8 cellular contexts compared by ENCODE assay signal in genomic region chr5:178249191-178249989, GRCh38. TPM values are rescaled to one million over a fixed set of nuclear protein-coding genes. Genes with fewer than 3 reads are reported as not detected.
DNase-seq lines count a peak whose midpoint lies in the region; ATAC-seq and TF ChIP-seq lines count a peak whose summit lies in the region.

No MANE protein-coding gene starts in this region.

- peaks cover 8% of the 10 kb centered on the region for H3K4me1 Mint-ChIP-seq in HFFc6 (ENCODE audit: low read depth)
- H3K4me1 Mint-ChIP-seq in activated T-helper 17 cell treated with anti-CD3 and anti-CD28 coated beads, Interleukin-2, amount 50 U/mL, for 72 hours, result peaks cover 6% of the 10 kb centered on the region
- peaks cover 38% of the 10 kb centered on the region in 2 donors for H3K4me1 Mint-ChIP-seq in immature natural killer cell

- H3K27me3 Mint-ChIP-seq in HFFc6 (ENCODE audit: insufficient read depth), result peaks cover 7% of the 10 kb centered on the region
- H3K27me3 Mint-ChIP-seq in activated T-helper 17 cell treated with anti-CD3 and anti-CD28 coated beads, Interleukin-2, amount 50 U/mL, for 72 hours, result no peaks in the 10 kb centered on the region
- H3K27me3 Mint-ChIP-seq in immature natural killer cell (ENCODE audit: low read depth in 3 of 3), result peaks cover 7 to 14% (median 8%) of the 10 kb centered on the region in 3 donors

- no peaks in the 10 kb centered on the region for H3K36me3 Mint-ChIP-seq in HFFc6 (ENCODE audit: low read depth)
- H3K36me3 Mint-ChIP-seq in activated T-helper 17 cell treated with anti-CD3 and anti-CD28 coated beads, Interleukin-2, amount 50 U/mL, for 72 hours (ENCODE audit: low read depth), result no peaks in the 10 kb centered on the region
- no peaks in the 10 kb centered on the region for H3K36me3 Mint-ChIP-seq in immature natural killer cell

- H3K27ac Mint-ChIP-seq in HFFc6 (no peak overlapping the region), immature natural killer cell (peak overlapping the region; percentile 78 to 97 (median 92))
- H3K27ac Mint-ChIP-seq in activated T-helper 17 cell treated with anti-CD3 and anti-CD28 coated beads, Interleukin-2, amount 50 U/mL, for 72 hours, result peak overlapping the region; percentile 74

- H3K9me3 Mint-ChIP-seq in HFFc6, result no peaks in the 10 kb centered on the region
- H3K9me3 Mint-ChIP-seq in activated T-helper 17 cell treated with anti-CD3 and anti-CD28 coated beads, Interleukin-2, amount 50 U/mL, for 72 hours, result no peaks in the 10 kb centered on the region
- H3K9me3 Mint-ChIP-seq in immature natural killer cell, result peaks cover 0 to 4% (median 0%) of the 10 kb centered on the region in 6 donors

- H3K4me3 Mint-ChIP-seq in HFFc6 (no peak overlapping the region), immature natural killer cell (peak overlapping the region; percentile 64 to 89 (median 78))
- H3K4me3 Mint-ChIP-seq in activated T-helper 17 cell treated with anti-CD3 and anti-CD28 coated beads, Interleukin-2, amount 50 U/mL, for 72 hours, result peak overlapping the region; percentile 42

- DNase-seq in AG20443 (ENCODE audit: low spot score) (peak; percentile 80), HFFc6 (peak; percentile 73), immature natural killer cell (peak; percentile 62 to 77 (median 72)), GM10266 (ENCODE audit: extremely low spot score) (no peak)
- DNase-seq in effector CD8-positive, alpha-beta T cell (lab: John Stamatoyannopoulos, UW), result no peak

- peak; percentile 91 for ATAC-seq in activated T-helper 17 cell treated with anti-CD3 and anti-CD28 coated beads, Interleukin-2, amount 50 U/mL, for 72 hours (replicated peaks)
- no peak for ATAC-seq in HG02623 (IDR thresholded peaks at IDR 0.05; ENCODE audit: unreplicated experiment)
- ATAC-seq in GM19467 (IDR thresholded peaks at IDR 0.05; ENCODE audit: unreplicated experiment), result no peak

- TF ChIP-seq CTCF in HFFc6 (IDR thresholded peaks at IDR 0.05) (no peak), GM10266 (IDR thresholded peaks at IDR 0.05; ENCODE audit: control insufficient read depth, insufficient read depth, low read depth, missing control alignments) (no peak)

RNA-seq across cellular contexts. Expression of gene PHYKPL, which starts 16.8 kb away (rescaled TPM):
- total RNA-seq in HFFc6 (2021; fragmentation: NEBNext Ultra II Directional; extraction: Animal tissue kit (Norgen Biotek cat#: 25700)), result 10 to 100 TPM; 18.7 to 25.6 (median 23.9) TPM
- total RNA-seq in activated T-helper 17 cell treated with anti-CD3 and anti-CD28 coated beads, Interleukin-2, amount 50 U/mL, for 72 hours, result 100 to 1,000 TPM in 1 of 2 donors, 10 to 100 TPM in 1; 91.9 to 112 TPM
- 10 to 100 TPM; 28.2 to 44.1 (median 33.3) TPM for polyA plus RNA-seq in immature natural killer cell

RNA-seq across cellular contexts. Expression of gene HNRNPAB, which starts 45.1 kb away (rescaled TPM):
- total RNA-seq in HFFc6 (2021; fragmentation: NEBNext Ultra II Directional; extraction: Animal tissue kit (Norgen Biotek cat#: 25700)), result 100 to 1,000 TPM; 153 to 218 (median 197) TPM
- 100 to 1,000 TPM; 154 to 390 TPM for total RNA-seq in activated T-helper 17 cell treated with anti-CD3 and anti-CD28 coated beads, Interleukin-2, amount 50 U/mL, for 72 hours
- 100 to 1,000 TPM in 1 of 3 donors, 10 to 100 TPM in 2; 34.4 to 126 (median 62.9) TPM for polyA plus RNA-seq in immature natural killer cell

Comparison
In these comparisons a context has a peak if more than half of its experiments do, and no peak if none do; other contexts are left out.
1. DNase-seq: peak in AG20443 (single experiment), HFFc6 (single experiment) and immature natural killer cell (3 of 3); none in effector CD8-positive, alpha-beta T cell (single experiment) and GM10266 (single experiment).